ENCODE assay signal across 2 cellular contexts in the genomic region with DNA sequence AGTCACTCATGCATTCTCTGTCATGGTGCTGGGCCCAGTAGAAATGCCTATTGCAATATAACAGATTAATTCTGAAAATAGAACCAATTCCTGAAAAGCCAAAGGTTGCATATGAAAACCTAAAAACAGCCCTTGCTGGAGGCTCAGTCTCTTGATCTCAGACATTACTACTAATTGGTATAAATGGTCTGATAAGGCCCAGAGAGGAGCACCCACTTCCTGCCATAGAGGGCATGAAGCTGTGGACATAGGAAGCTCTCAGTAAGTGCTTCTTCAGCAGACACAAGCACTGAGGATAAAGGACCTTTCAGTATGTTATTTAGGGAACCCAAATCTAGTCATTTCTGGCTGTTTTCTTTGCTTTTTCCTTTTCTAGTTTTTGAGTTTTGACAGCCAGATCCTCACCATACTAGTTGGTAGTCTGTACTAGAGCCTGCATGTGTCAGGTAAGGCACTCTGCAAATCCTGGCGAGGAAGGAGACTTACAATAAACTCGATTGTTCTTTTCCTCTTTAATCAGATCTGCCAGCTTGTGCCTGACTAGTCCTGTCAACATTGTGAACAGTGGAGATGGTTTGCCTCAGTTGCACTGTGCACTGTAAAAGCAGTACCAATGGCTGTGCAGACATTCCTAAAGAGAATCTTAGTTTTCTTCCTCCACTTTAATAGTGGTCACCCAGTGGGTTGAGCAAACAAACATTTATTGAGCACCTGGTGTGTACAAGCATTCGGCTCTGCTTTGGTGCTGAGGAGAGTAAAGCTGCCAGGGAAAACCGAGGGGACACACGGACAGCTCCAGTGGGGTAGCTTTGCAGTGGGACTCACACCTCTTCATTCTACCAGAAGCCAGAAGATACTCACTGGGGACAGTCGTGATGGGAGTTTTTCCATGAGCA.
A peak's percentile ranks its signal among the peaks of the same experiment; 100 is the strongest.
TF ChIP-seq lines count a peak whose summit lies in the region.

No MANE protein-coding gene starts in this region.

TF ChIP-seq in SK-N-SH, 30 proteins besides CTCF, POLR2A, EP300 and RAD21 (continued from another document):
- TF ChIP-seq, protein P1, sequence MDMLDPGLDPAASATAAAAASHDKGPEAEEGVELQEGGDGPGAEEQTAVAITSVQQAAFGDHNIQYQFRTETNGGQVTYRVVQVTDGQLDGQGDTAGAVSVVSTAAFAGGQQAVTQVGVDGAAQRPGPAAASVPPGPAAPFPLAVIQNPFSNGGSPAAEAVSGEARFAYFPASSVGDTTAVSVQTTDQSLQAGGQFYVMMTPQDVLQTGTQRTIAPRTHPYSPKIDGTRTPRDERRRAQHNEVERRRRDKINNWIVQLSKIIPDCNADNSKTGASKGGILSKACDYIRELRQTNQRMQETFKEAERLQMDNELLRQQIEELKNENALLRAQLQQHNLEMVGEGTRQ (IDR thresholded peaks at IDR 0.05; ENCODE audit: borderline replicate concordance, low read depth, low read length) = no peak
- TF ChIP-seq JUND (IDR thresholded peaks at IDR 0.05) = no peak
- TF ChIP-seq, protein P2, sequence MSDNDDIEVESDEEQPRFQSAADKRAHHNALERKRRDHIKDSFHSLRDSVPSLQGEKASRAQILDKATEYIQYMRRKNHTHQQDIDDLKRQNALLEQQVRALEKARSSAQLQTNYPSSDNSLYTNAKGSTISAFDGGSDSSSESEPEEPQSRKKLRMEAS (IDR thresholded peaks at IDR 0.05; ENCODE audit: low read depth) = no peak
- peak; percentile 53 for TF ChIP-seq CHD2 (IDR thresholded peaks at IDR 0.05; ENCODE audit: low read length, partially characterized antibody)
- TF ChIP-seq GATA2 (CRISPR knock-in tag; IDR thresholded peaks at IDR 0.05) = peak; percentile 21; the same call in 1 of the 2 replicates
- TF ChIP-seq, protein P3, sequence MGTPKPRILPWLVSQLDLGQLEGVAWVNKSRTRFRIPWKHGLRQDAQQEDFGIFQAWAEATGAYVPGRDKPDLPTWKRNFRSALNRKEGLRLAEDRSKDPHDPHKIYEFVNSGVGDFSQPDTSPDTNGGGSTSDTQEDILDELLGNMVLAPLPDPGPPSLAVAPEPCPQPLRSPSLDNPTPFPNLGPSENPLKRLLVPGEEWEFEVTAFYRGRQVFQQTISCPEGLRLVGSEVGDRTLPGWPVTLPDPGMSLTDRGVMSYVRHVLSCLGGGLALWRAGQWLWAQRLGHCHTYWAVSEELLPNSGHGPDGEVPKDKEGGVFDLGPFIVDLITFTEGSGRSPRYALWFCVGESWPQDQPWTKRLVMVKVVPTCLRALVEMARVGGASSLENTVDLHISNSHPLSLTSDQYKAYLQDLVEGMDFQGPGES (IDR thresholded peaks at IDR 0.05; ENCODE audit: low read depth, low read length) = no peak
- TF ChIP-seq, protein P4, sequence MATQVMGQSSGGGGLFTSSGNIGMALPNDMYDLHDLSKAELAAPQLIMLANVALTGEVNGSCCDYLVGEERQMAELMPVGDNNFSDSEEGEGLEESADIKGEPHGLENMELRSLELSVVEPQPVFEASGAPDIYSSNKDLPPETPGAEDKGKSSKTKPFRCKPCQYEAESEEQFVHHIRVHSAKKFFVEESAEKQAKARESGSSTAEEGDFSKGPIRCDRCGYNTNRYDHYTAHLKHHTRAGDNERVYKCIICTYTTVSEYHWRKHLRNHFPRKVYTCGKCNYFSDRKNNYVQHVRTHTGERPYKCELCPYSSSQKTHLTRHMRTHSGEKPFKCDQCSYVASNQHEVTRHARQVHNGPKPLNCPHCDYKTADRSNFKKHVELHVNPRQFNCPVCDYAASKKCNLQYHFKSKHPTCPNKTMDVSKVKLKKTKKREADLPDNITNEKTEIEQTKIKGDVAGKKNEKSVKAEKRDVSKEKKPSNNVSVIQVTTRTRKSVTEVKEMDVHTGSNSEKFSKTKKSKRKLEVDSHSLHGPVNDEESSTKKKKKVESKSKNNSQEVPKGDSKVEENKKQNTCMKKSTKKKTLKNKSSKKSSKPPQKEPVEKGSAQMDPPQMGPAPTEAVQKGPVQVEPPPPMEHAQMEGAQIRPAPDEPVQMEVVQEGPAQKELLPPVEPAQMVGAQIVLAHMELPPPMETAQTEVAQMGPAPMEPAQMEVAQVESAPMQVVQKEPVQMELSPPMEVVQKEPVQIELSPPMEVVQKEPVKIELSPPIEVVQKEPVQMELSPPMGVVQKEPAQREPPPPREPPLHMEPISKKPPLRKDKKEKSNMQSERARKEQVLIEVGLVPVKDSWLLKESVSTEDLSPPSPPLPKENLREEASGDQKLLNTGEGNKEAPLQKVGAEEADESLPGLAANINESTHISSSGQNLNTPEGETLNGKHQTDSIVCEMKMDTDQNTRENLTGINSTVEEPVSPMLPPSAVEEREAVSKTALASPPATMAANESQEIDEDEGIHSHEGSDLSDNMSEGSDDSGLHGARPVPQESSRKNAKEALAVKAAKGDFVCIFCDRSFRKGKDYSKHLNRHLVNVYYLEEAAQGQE (IDR thresholded peaks at IDR 0.05; ENCODE audit: low read depth, low read length) = no peak

TF ChIP-seq in SK-N-SH treated with all-trans-retinoic acid at 6 μM for 48 hours, 23 proteins besides CTCF, POLR2A, EP300 and RAD21 (continued from another document):
- TF ChIP-seq, protein P5, sequence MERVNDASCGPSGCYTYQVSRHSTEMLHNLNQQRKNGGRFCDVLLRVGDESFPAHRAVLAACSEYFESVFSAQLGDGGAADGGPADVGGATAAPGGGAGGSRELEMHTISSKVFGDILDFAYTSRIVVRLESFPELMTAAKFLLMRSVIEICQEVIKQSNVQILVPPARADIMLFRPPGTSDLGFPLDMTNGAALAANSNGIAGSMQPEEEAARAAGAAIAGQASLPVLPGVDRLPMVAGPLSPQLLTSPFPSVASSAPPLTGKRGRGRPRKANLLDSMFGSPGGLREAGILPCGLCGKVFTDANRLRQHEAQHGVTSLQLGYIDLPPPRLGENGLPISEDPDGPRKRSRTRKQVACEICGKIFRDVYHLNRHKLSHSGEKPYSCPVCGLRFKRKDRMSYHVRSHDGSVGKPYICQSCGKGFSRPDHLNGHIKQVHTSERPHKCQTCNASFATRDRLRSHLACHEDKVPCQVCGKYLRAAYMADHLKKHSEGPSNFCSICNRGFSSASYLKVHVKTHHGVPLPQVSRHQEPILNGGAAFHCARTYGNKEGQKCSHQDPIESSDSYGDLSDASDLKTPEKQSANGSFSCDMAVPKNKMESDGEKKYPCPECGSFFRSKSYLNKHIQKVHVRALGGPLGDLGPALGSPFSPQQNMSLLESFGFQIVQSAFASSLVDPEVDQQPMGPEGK (CRISPR knock-in tag; IDR thresholded peaks at IDR 0.05; ENCODE audit: borderline replicate concordance) = no peak
- TF ChIP-seq ISL1 (CRISPR knock-in tag; IDR thresholded peaks at IDR 0.05) (no peak), CSDC2 (CRISPR knock-in tag; IDR thresholded peaks at IDR 0.05) (no peak), PPARA (CRISPR knock-in tag; IDR thresholded peaks at IDR 0.05; ENCODE audit: borderline replicate concordance) (no peak), ZNF565 (CRISPR knock-in tag; conservative IDR thresholded peaks at IDR 0.05; ENCODE audit: low read depth) (no peak), TCF4 (CRISPR knock-in tag; IDR thresholded peaks at IDR 0.05; ENCODE audit: borderline replicate concordance) (no peak), RARB (CRISPR knock-in tag; IDR thresholded peaks at IDR 0.05) (no peak), ZC3H10 (CRISPR knock-in tag; IDR thresholded peaks at IDR 0.05) (no peak), BACH2 (CRISPR knock-in tag; IDR thresholded peaks at IDR 0.05; ENCODE audit: borderline replicate concordance) (no peak), OSR1 (CRISPR knock-in tag; IDR thresholded peaks at IDR 0.05) (no peak), ZNF8 (CRISPR knock-in tag; IDR thresholded peaks at IDR 0.05) (no peak), ZFP30 (CRISPR knock-in tag; IDR thresholded peaks at IDR 0.05) (no peak)
- TF ChIP-seq, protein P6, sequence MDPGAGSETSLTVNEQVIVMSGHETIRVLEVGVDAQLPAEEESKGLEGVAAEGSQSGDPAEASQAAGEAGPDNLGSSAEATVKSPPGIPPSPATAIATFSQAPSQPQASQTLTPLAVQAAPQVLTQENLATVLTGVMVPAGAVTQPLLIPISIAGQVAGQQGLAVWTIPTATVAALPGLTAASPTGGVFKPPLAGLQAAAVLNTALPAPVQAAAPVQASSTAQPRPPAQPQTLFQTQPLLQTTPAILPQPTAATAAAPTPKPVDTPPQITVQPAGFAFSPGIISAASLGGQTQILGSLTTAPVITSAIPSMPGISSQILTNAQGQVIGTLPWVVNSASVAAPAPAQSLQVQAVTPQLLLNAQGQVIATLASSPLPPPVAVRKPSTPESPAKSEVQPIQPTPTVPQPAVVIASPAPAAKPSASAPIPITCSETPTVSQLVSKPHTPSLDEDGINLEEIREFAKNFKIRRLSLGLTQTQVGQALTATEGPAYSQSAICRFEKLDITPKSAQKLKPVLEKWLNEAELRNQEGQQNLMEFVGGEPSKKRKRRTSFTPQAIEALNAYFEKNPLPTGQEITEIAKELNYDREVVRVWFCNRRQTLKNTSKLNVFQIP (CRISPR knock-in tag; IDR thresholded peaks at IDR 0.05; ENCODE audit: borderline replicate concordance, low read depth) = no peak
- TF ChIP-seq, protein P7, sequence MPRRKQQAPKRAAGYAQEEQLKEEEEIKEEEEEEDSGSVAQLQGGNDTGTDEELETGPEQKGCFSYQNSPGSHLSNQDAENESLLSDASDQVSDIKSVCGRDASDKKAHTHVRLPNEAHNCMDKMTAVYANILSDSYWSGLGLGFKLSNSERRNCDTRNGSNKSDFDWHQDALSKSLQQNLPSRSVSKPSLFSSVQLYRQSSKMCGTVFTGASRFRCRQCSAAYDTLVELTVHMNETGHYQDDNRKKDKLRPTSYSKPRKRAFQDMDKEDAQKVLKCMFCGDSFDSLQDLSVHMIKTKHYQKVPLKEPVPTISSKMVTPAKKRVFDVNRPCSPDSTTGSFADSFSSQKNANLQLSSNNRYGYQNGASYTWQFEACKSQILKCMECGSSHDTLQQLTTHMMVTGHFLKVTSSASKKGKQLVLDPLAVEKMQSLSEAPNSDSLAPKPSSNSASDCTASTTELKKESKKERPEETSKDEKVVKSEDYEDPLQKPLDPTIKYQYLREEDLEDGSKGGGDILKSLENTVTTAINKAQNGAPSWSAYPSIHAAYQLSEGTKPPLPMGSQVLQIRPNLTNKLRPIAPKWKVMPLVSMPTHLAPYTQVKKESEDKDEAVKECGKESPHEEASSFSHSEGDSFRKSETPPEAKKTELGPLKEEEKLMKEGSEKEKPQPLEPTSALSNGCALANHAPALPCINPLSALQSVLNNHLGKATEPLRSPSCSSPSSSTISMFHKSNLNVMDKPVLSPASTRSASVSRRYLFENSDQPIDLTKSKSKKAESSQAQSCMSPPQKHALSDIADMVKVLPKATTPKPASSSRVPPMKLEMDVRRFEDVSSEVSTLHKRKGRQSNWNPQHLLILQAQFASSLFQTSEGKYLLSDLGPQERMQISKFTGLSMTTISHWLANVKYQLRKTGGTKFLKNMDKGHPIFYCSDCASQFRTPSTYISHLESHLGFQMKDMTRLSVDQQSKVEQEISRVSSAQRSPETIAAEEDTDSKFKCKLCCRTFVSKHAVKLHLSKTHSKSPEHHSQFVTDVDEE (CRISPR knock-in tag; IDR thresholded peaks at IDR 0.05) = no peak; the same call in 1 of the 2 replicates
- TF ChIP-seq, protein P8, sequence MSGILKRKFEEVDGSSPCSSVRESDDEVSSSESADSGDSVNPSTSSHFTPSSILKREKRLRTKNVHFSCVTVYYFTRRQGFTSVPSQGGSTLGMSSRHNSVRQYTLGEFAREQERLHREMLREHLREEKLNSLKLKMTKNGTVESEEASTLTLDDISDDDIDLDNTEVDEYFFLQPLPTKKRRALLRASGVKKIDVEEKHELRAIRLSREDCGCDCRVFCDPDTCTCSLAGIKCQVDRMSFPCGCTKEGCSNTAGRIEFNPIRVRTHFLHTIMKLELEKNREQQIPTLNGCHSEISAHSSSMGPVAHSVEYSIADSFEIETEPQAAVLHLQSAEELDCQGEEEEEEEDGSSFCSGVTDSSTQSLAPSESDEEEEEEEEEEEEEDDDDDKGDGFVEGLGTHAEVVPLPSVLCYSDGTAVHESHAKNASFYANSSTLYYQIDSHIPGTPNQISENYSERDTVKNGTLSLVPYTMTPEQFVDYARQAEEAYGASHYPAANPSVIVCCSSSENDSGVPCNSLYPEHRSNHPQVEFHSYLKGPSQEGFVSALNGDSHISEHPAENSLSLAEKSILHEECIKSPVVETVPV (CRISPR knock-in tag; IDR thresholded peaks at IDR 0.05) = no peak
